ENCODE assay signal across 18 cellular contexts in genomic region chr6:169985121-169986015, GRCh38.
"Had no signal": no experiment of that assay in that cellular context is flagged by ENCODE, and none has a peak within 500 bp of the region (broad histone marks: within the 10 kb centered on the region; RNA-seq: fewer than 3 reads in every experiment).

No MANE protein-coding gene starts in this region.

- H3K36me3 ChIP-seq: esophagus muscularis mucosa, gastroesophageal sphincter had no signal

- H3K36me3 Mint-ChIP-seq: activated naive CD4-positive, alpha-beta T cell treated with anti-CD3 and anti-CD28 coated beads, Interleukin-2, amount 50 U/mL, for 24 hours; immature natural killer cell had no signal

- H3K27me3 Mint-ChIP-seq: activated naive CD4-positive, alpha-beta T cell treated with anti-CD3 and anti-CD28 coated beads, Interleukin-2, amount 50 U/mL, for 24 hours had no signal

- H3K27ac ChIP-seq: esophagus muscularis mucosa, gastroesophageal sphincter had no signal

- DNase-seq: activated CD4-positive, alpha-beta T cell treated with anti-CD3 and anti-CD28 coated beads, Interleukin-2, amount 50 U/mL, for 1 hour; activated CD8-positive, alpha-beta memory T cell treated with anti-CD3 and anti-CD28 coated beads for 24 hours; activated CD8-positive, alpha-beta memory T cell treated with anti-CD3 and anti-CD28 coated beads, Interleukin-2, amount 50 U/mL, for 48 hours; activated gamma-delta T cell; activated T-cell treated with anti-CD3 and anti-CD28 coated beads, Interleukin-2, amount 50 U/mL, for 48 hours; dermis blood vessel endothelial cell; effector memory CD4-positive, alpha-beta T cell; immature natural killer cell; midbrain; stimulated activated naive CD8-positive, alpha-beta T cell treated with anti-CD3 and anti-CD28 coated beads, Interleukin-15, Interleukin-2, amounts not matched to agents 100 U/mL and 50 U/mL, for 24 hours; T-helper 1 cell; T1000; trophoblast cell had no signal

- H3K9me3 Mint-ChIP-seq: activated naive CD4-positive, alpha-beta T cell treated with anti-CD3 and anti-CD28 coated beads, Interleukin-2, amount 50 U/mL, for 24 hours; immature natural killer cell had no signal

- H3K9me3 ChIP-seq: esophagus muscularis mucosa, gastroesophageal sphincter had no signal

- H3K4me1 ChIP-seq: esophagus muscularis mucosa, gastroesophageal sphincter had no signal

- H3K27ac Mint-ChIP-seq: activated naive CD4-positive, alpha-beta T cell treated with anti-CD3 and anti-CD28 coated beads, Interleukin-2, amount 50 U/mL, for 24 hours; immature natural killer cell; progenitor cell of endocrine pancreas had no signal

- H3K4me3 ChIP-seq: esophagus muscularis mucosa, gastroesophageal sphincter had no signal

- H3K4me3 Mint-ChIP-seq: activated naive CD4-positive, alpha-beta T cell treated with anti-CD3 and anti-CD28 coated beads, Interleukin-2, amount 50 U/mL, for 24 hours; immature natural killer cell had no signal

- ATAC-seq: gastroesophageal sphincter; stimulated activated naive CD8-positive, alpha-beta T cell treated with anti-CD3 and anti-CD28 coated beads, Interleukin-15, Interleukin-2, amounts not matched to agents 100 U/mL and 50 U/mL, for 24 hours had no signal

- FAIRE-seq: endothelial cell of umbilical vein had no signal
